ENCODE assay signal across 8 cellular contexts in the genomic region with DNA sequence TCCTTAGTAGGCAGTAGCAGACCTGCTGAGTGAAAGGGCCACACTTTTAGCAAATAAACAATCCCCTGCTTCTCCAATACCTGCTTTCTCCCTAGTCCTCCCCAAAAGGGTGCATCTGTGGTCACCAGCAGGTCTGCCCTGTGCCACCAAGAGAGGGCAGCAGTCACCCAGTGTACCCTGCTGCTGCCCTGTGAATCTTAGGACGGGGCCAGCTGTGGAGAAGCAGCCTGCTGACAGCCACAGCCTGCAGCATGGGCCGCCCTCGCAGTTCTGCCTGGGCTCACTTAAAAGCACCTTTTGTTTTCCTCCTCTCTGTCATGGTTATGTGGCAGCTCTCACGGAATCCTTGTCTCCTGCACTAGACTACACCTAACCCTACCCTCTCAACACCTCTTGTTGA.
DNase-seq lines count a peak whose midpoint lies in the region; ATAC-seq and TF ChIP-seq lines count a peak whose summit lies in the region.
"Not testable (repeated sequence)": the region's sequence is repeated elsewhere in the genome, so short reads cannot be mapped to it uniquely, and the experiment has no call there.

No MANE protein-coding gene starts in this region.

- not testable (repeated sequence) for H3K9ac ChIP-seq in smooth muscle cell (ENCODE audit: low read depth)

- not testable (repeated sequence) for H3K9me3 Mint-ChIP-seq in activated CD8-positive, alpha-beta T cell treated with anti-CD3 and anti-CD28 coated beads for 36 hours

- H3K27me3 ChIP-seq in smooth muscle cell (ENCODE audit: low read depth), result not testable (repeated sequence)

- not testable (repeated sequence) for H4K20me1 ChIP-seq in smooth muscle cell (ENCODE audit: low read depth)

- H3K4me2 ChIP-seq in smooth muscle cell, result not testable (repeated sequence)

- TF ChIP-seq CTCF in AG10803 (conservative IDR thresholded peaks at IDR 0.05; ENCODE audit: low read length) (0 out of 2 replicates have a peak, but pooled peaks have one; percentile 10), GM12874 (IDR thresholded peaks at IDR 0.05; ENCODE audit: insufficient read depth, low read depth, low read length) (0 out of 2 replicates have a peak, but pooled peaks have one; percentile 16), NB4 (IDR thresholded peaks at IDR 0.05; ENCODE audit: low read depth, low read length) (peak; percentile 40), smooth muscle cell (IDR thresholded peaks at IDR 0.05; ENCODE audit: borderline replicate concordance, insufficient read depth, poor library complexity, severe bottlenecking) (peak; percentile 29)
- not testable (repeated sequence) for TF ChIP-seq CTCF in activated CD8-positive, alpha-beta T cell treated with anti-CD3 and anti-CD28 coated beads for 36 hours (IDR thresholded peaks at IDR 0.05); choroid plexus epithelial cell (conservative IDR thresholded peaks at IDR 0.05; ENCODE audit: low read depth, low read length)

- not testable (repeated sequence) for H3K4me3 Mint-ChIP-seq in activated CD8-positive, alpha-beta T cell treated with anti-CD3 and anti-CD28 coated beads for 36 hours

- H3K27me3 Mint-ChIP-seq in activated CD8-positive, alpha-beta T cell treated with anti-CD3 and anti-CD28 coated beads for 36 hours, result not testable (repeated sequence)

- H3K4me1 Mint-ChIP-seq in activated CD8-positive, alpha-beta T cell treated with anti-CD3 and anti-CD28 coated beads for 36 hours (ENCODE audit: low read depth), result peaks cover 19% of the 10 kb centered on the region

- intact Hi-C loops in activated CD8-positive, alpha-beta T cell treated with anti-CD3 and anti-CD28 coated beads for 36 hours (cut with micrococcal nuclease), result not testable (repeated sequence)

- not testable (repeated sequence) for H3F3A ChIP-seq in smooth muscle cell (ENCODE audit: low read depth)

- not testable (repeated sequence) for H3K27ac ChIP-seq in smooth muscle cell (ENCODE audit: low read depth)

- not testable (repeated sequence) for H3K9me3 ChIP-seq in smooth muscle cell (replicated peaks; ENCODE audit: low read depth)

- H3K4me3 ChIP-seq in AG10803 (ENCODE audit: low read length); NB4 (ENCODE audit: low read depth, low read length); choroid plexus epithelial cell (ENCODE audit: low read depth, low read length); smooth muscle cell: not testable (repeated sequence)

- DNase-seq in AG10803 (ENCODE audit: low read depth) (peak; percentile 5), NB4 (ENCODE audit: low read depth) (peak; percentile 53), RKO (ENCODE audit: low spot score) (peak; percentile 32), choroid plexus epithelial cell (ENCODE audit: low read depth) (peak; percentile 2), left lobe of liver (ENCODE audit: low spot score) (peak; percentile 57)
- DNase-seq in activated CD8-positive, alpha-beta T cell treated with anti-CD3 and anti-CD28 coated beads for 36 hours, result peak; percentile 45
- not testable (repeated sequence) for DNase-seq in smooth muscle cell (lab: John Stamatoyannopoulos, UW; ENCODE audit: unreplicated experiment)

- H3K27ac Mint-ChIP-seq in activated CD8-positive, alpha-beta T cell treated with anti-CD3 and anti-CD28 coated beads for 36 hours, result not testable (repeated sequence)

- not testable (repeated sequence) for H3K36me3 ChIP-seq in smooth muscle cell (ENCODE audit: low read depth)

- H3K79me2 ChIP-seq in smooth muscle cell (ENCODE audit: low read depth), result not testable (repeated sequence)

- CTCF ChIA-PET in activated CD8-positive, alpha-beta T cell treated with anti-CD3 and anti-CD28 coated beads for 36 hours (lab: Charles Lee), result interaction anchor here (0.9 to 1.6 kb wide), 5 partner anchors 8 to 323 kb away, joined by 3 to 6 read pairs (median 3); no protein-coding TSS in a partner anchor

- POLR2A ChIA-PET in activated CD8-positive, alpha-beta T cell treated with anti-CD3 and anti-CD28 coated beads for 36 hours (lab: Charles Lee), result not testable (repeated sequence)

- 61% methylated on average over 4 of the region's 4 CpGs for WGBS in smooth muscle cell (ENCODE audit: low lambda C conversion rate)

- H3K4me1 ChIP-seq in smooth muscle cell (ENCODE audit: low read depth), result not testable (repeated sequence)

- TF ChIP-seq POLR2A in NB4 (IDR thresholded peaks at IDR 0.05; ENCODE audit: extremely low read depth, insufficient read length), result not testable (repeated sequence)

- not testable (repeated sequence) for H3K36me3 Mint-ChIP-seq in activated CD8-positive, alpha-beta T cell treated with anti-CD3 and anti-CD28 coated beads for 36 hours (ENCODE audit: low read depth)

- not testable (repeated sequence) for H2AFZ ChIP-seq in smooth muscle cell (ENCODE audit: low read depth)

- not testable (repeated sequence) for ATAC-seq in activated CD8-positive, alpha-beta T cell treated with anti-CD3 and anti-CD28 coated beads for 36 hours; left lobe of liver
